Comparison of ENCODE assay signal across 17 cellular contexts in genomic region chr4:113008726-113009125, GRCh38.
"Had no signal": no experiment of that assay in that cellular context is flagged by ENCODE, and none has a peak within 500 bp of the region (broad histone marks: within the 10 kb centered on the region; RNA-seq: fewer than 3 reads in every experiment).

No MANE protein-coding gene starts in this region.

- H3K36me3 Mint-ChIP-seq: activated CD8-positive, alpha-beta memory T cell treated with anti-CD3 and anti-CD28 coated beads, Interleukin-2, amount 10 ng/mL, durations not matched to agents 7 days and 5 days; activated naive CD8-positive, alpha-beta T cell; natural killer cell treated with Interleukin-12 subunit alpha and Interleukin-12 subunit beta and Interleukin-15 and Interleukin-18, amount 100 ng/mL, for 72 hours; stimulated activated effector memory CD8-positive, alpha-beta T cell treated with anti-CD3 and anti-CD28 coated beads, Interleukin-12 subunit alpha, Interleukin-12 subunit beta, amount 100 ng/mL, for 72 hours; type B pancreatic cell had no signal

- H3K4me3 Mint-ChIP-seq: activated CD8-positive, alpha-beta memory T cell treated with anti-CD3 and anti-CD28 coated beads, Interleukin-2, amount 10 ng/mL, durations not matched to agents 7 days and 5 days; activated naive CD8-positive, alpha-beta T cell; activated T-cell treated with anti-CD3 and anti-CD28 coated beads, Interleukin-2, amount 50 U/mL, for 4 hours; natural killer cell treated with Interleukin-12 subunit alpha and Interleukin-12 subunit beta and Interleukin-15 and Interleukin-18, amount 100 ng/mL, for 72 hours; stimulated activated effector memory CD8-positive, alpha-beta T cell treated with anti-CD3 and anti-CD28 coated beads, Interleukin-12 subunit alpha, Interleukin-12 subunit beta, amount 100 ng/mL, for 72 hours; type B pancreatic cell had no signal

- H3K27ac ChIP-seq: breast epithelium, pancreas had no signal

- H3K27me3 Mint-ChIP-seq: natural killer cell treated with Interleukin-12 subunit alpha and Interleukin-12 subunit beta and Interleukin-15 and Interleukin-18, amount 100 ng/mL, for 72 hours; type B pancreatic cell had no signal

- H3K4me1 Mint-ChIP-seq: activated CD8-positive, alpha-beta memory T cell treated with anti-CD3 and anti-CD28 coated beads, Interleukin-2, amount 10 ng/mL, durations not matched to agents 7 days and 5 days; stimulated activated effector memory CD8-positive, alpha-beta T cell treated with anti-CD3 and anti-CD28 coated beads, Interleukin-12 subunit alpha, Interleukin-12 subunit beta, amount 100 ng/mL, for 72 hours had no signal

- H3K27ac Mint-ChIP-seq: activated CD8-positive, alpha-beta memory T cell treated with anti-CD3 and anti-CD28 coated beads, Interleukin-2, amount 10 ng/mL, durations not matched to agents 7 days and 5 days; activated naive CD8-positive, alpha-beta T cell; natural killer cell treated with Interleukin-12 subunit alpha and Interleukin-12 subunit beta and Interleukin-15 and Interleukin-18, amount 100 ng/mL, for 72 hours; stimulated activated effector memory CD8-positive, alpha-beta T cell treated with anti-CD3 and anti-CD28 coated beads, Interleukin-12 subunit alpha, Interleukin-12 subunit beta, amount 100 ng/mL, for 72 hours; type B pancreatic cell had no signal

- H3K9me3 ChIP-seq: breast epithelium, mucosa of descending colon, pancreas had no signal

- ATAC-seq: activated CD4-positive, CD25-positive, alpha-beta regulatory T cell treated with anti-CD3 and anti-CD28 coated beads, Interleukin-2, amount 50 U/mL, for 24 hours; activated CD8-positive, alpha-beta memory T cell treated with anti-CD3 and anti-CD28 coated beads, Interleukin-2, amount 10 ng/mL, durations not matched to agents 7 days and 5 days; activated T-cell treated with anti-CD3 and anti-CD28 coated beads, Interleukin-2, amount 50 U/mL, for 4 hours; esophagus mucosa; left colon; mucosa of descending colon; natural killer cell treated with Interleukin-12 subunit alpha and Interleukin-12 subunit beta and Interleukin-15 and Interleukin-18, amount 100 ng/mL, for 72 hours; pancreas; stimulated activated effector memory CD8-positive, alpha-beta T cell treated with anti-CD3 and anti-CD28 coated beads, Interleukin-12 subunit alpha, Interleukin-12 subunit beta, amount 100 ng/mL, for 72 hours had no signal

- H3K4me3 ChIP-seq: breast epithelium, lung, mucosa of descending colon, pancreas, smooth muscle cell had no signal

- H3K4me2 ChIP-seq: smooth muscle cell had no signal

- H3K9me3 Mint-ChIP-seq: activated T-cell treated with anti-CD3 and anti-CD28 coated beads, Interleukin-2, amount 50 U/mL, for 4 hours; natural killer cell treated with Interleukin-12 subunit alpha and Interleukin-12 subunit beta and Interleukin-15 and Interleukin-18, amount 100 ng/mL, for 72 hours; stimulated activated effector memory CD8-positive, alpha-beta T cell treated with anti-CD3 and anti-CD28 coated beads, Interleukin-12 subunit alpha, Interleukin-12 subunit beta, amount 100 ng/mL, for 72 hours; type B pancreatic cell had no signal

- H3K4me1 ChIP-seq: breast epithelium, pancreas had no signal

- H3K36me3 ChIP-seq: breast epithelium, pancreas had no signal

- DNase-seq: activated CD4-positive, alpha-beta T cell treated with anti-CD3 and anti-CD28 coated beads, Interleukin-2, amount 50 U/mL, for 4 hours; activated CD8-positive, alpha-beta memory T cell treated with anti-CD3 and anti-CD28 coated beads, Interleukin-2, amount 10 ng/mL, durations not matched to agents 7 days and 5 days; activated effector memory CD4-positive, alpha-beta T cell treated with anti-CD3 and anti-CD28 coated beads, Interleukin-2, amount 50 U/mL, for 16 hours; activated T-cell treated with anti-CD3 and anti-CD28 coated beads, Interleukin-2, amount 50 U/mL, for 4 hours; amygdala; left colon; mucosa of descending colon; pancreas had no signal

- H3K27me3 ChIP-seq: breast epithelium, pancreas had no signal
